ENCODE assay signal across 3 cellular contexts in the genomic region with DNA sequence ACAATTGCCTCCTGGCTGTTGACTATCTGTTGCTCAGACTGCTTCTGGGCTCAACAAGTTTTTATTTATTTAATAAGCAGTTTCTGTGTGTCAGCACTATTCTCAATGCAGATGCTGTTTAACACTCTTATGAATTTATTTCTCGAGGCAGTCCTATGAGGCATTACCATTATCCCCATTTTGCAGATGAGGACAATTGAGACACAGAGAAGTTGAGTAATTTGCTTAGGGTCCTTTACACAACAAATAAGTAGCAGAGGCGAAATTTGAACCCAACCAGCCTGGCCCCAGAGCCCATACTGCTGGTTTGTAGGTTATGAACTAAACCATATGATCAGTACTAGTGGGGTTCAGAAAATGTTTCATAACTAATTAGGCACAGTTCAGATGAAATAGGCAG.
TF ChIP-seq lines count a peak whose summit lies in the region.

No MANE protein-coding gene starts in this region.

TF ChIP-seq in HepG2, 621 proteins besides CTCF, POLR2A, EP300 and RAD21:
- TF ChIP-seq ETS1 (CRISPR knock-in tag; IDR thresholded peaks at IDR 0.05) (no peak), CERS6 (CRISPR knock-in tag; IDR thresholded peaks at IDR 0.05) (no peak), ZNF629 (CRISPR knock-in tag; conservative IDR thresholded peaks at IDR 0.05) (peak; percentile 63), MAFK (conservative IDR thresholded peaks at IDR 0.05 in 1 of 2, IDR thresholded peaks at IDR 0.05 in 1 of 2; ENCODE audit: low read length in 2 of 2) (peak in 1 of 2 experiments; percentile 21; a peak in 1 of 4 replicates)
- TF ChIP-seq, protein P1, sequence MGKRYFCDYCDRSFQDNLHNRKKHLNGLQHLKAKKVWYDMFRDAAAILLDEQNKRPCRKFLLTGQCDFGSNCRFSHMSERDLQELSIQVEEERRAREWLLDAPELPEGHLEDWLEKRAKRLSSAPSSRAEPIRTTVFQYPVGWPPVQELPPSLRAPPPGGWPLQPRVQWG (CRISPR knock-in tag; IDR thresholded peaks at IDR 0.05; ENCODE audit: borderline replicate concordance, low read depth), result no peak

TF ChIP-seq in K562, 482 proteins besides CTCF, POLR2A, EP300 and RAD21:
- TF ChIP-seq RBFOX2 (IDR thresholded peaks at IDR 0.05; ENCODE audit: low read depth, low read length) (no peak), SP1 (CRISPR knock-in tag; IDR thresholded peaks at IDR 0.05) (no peak), CHD4 (IDR thresholded peaks at IDR 0.05; ENCODE audit: insufficient read depth, insufficient replicate concordance, low read depth, low read length, poor library complexity, severe bottlenecking) (no peak), ADNP (tag; IDR thresholded peaks at IDR 0.05) (peak; percentile 54), MCM3 (IDR thresholded peaks at IDR 0.05) (no peak), MTA3 (IDR thresholded peaks at IDR 0.05; ENCODE audit: borderline replicate concordance) (no peak), SUPT5H (IDR thresholded peaks at IDR 0.05) (no peak), GABPB2 (CRISPR knock-in tag; conservative IDR thresholded peaks at IDR 0.05) (no peak), ZBTB12 (CRISPR knock-in tag; IDR thresholded peaks at IDR 0.05) (no peak), TOE1 (IDR thresholded peaks at IDR 0.05; ENCODE audit: borderline replicate concordance) (no peak), TOE1 (CRISPR knock-in tag; IDR thresholded peaks at IDR 0.05; ENCODE audit: borderline replicate concordance, low read depth) (no peak), PML (IDR thresholded peaks at IDR 0.05; ENCODE audit: low read length) (no peak), ZNF224 (CRISPR knock-in tag; IDR thresholded peaks at IDR 0.05) (no peak), MAFF (IDR thresholded peaks at IDR 0.05; ENCODE audit: low read length) (0 out of 2 replicates have a peak, but pooled peaks have one; percentile 12), ZNF695 (CRISPR knock-in tag; IDR thresholded peaks at IDR 0.05) (no peak), ZNF384 (IDR thresholded peaks at IDR 0.05; ENCODE audit: low read depth, low read length) (no peak), CBX1 (IDR thresholded peaks at IDR 0.05; ENCODE audit: low read depth) (no peak), CCNT2 (IDR thresholded peaks at IDR 0.05; ENCODE audit: borderline replicate concordance, extremely low read depth, insufficient read length, low read depth, low read length) (no peak), ARHGAP35 (IDR thresholded peaks at IDR 0.05; ENCODE audit: partially characterized antibody) (no peak), ZNF316 (IDR thresholded peaks at IDR 0.05) (0 out of 2 replicates have a peak, but pooled peaks have one; percentile 22), BCOR (IDR thresholded peaks at IDR 0.05) (peak; percentile 77), RBM25 (IDR thresholded peaks at IDR 0.05; ENCODE audit: low read depth, low read length, severe bottlenecking) (peak; percentile 93)
- TF ChIP-seq, protein P2, sequence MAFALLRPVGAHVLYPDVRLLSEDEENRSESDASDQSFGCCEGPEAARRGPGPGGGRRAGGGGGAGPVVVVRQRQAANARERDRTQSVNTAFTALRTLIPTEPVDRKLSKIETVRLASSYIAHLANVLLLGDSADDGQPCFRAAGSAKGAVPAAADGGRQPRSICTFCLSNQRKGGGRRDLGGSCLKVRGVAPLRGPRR (CRISPR knock-in tag; IDR thresholded peaks at IDR 0.05), result no peak
- TF ChIP-seq, protein P3, sequence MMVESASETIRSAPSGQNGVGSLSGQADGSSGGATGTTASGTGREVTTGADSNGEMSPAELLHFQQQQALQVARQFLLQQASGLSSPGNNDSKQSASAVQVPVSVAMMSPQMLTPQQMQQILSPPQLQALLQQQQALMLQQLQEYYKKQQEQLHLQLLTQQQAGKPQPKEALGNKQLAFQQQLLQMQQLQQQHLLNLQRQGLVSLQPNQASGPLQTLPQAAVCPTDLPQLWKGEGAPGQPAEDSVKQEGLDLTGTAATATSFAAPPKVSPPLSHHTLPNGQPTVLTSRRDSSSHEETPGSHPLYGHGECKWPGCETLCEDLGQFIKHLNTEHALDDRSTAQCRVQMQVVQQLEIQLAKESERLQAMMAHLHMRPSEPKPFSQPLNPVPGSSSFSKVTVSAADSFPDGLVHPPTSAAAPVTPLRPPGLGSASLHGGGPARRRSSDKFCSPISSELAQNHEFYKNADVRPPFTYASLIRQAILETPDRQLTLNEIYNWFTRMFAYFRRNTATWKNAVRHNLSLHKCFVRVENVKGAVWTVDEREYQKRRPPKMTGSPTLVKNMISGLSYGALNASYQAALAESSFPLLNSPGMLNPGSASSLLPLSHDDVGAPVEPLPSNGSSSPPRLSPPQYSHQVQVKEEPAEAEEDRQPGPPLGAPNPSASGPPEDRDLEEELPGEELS (CRISPR knock-in tag; IDR thresholded peaks at IDR 0.05; ENCODE audit: borderline replicate concordance), result no peak
- TF ChIP-seq, protein P4, sequence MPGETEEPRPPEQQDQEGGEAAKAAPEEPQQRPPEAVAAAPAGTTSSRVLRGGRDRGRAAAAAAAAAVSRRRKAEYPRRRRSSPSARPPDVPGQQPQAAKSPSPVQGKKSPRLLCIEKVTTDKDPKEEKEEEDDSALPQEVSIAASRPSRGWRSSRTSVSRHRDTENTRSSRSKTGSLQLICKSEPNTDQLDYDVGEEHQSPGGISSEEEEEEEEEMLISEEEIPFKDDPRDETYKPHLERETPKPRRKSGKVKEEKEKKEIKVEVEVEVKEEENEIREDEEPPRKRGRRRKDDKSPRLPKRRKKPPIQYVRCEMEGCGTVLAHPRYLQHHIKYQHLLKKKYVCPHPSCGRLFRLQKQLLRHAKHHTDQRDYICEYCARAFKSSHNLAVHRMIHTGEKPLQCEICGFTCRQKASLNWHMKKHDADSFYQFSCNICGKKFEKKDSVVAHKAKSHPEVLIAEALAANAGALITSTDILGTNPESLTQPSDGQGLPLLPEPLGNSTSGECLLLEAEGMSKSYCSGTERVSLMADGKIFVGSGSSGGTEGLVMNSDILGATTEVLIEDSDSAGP (CRISPR knock-in tag; IDR thresholded peaks at IDR 0.05), result no peak
TF ChIP-seq in K562: peak in this region for 5.

TF ChIP-seq in SK-N-SH, 30 proteins besides CTCF, POLR2A, EP300 and RAD21:
- TF ChIP-seq YY1 (IDR thresholded peaks at IDR 0.05; ENCODE audit: low read depth), result no peak
- TF ChIP-seq, protein P5, sequence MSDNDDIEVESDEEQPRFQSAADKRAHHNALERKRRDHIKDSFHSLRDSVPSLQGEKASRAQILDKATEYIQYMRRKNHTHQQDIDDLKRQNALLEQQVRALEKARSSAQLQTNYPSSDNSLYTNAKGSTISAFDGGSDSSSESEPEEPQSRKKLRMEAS (IDR thresholded peaks at IDR 0.05; ENCODE audit: low read depth), result no peak
- TF ChIP-seq GABPA (IDR thresholded peaks at IDR 0.05; ENCODE audit: low read depth), result no peak
- TF ChIP-seq TAF1 (IDR thresholded peaks at IDR 0.05; ENCODE audit: borderline replicate concordance, low read depth, low read length), result no peak
- no peak for TF ChIP-seq SMC3 (IDR thresholded peaks at IDR 0.05; ENCODE audit: low read depth, low read length)
